ENCODE assay signal across 12 cellular contexts in genomic region chrX:136310411-136310810, GRCh38. TPM values are rescaled to one million over a fixed set of nuclear protein-coding genes. Genes with fewer than 3 reads are reported as not detected.
A peak's percentile ranks its signal among the peaks of the same experiment; 100 is the strongest.
DNase-seq lines count a peak whose midpoint lies in the region; ATAC-seq, FAIRE-seq and TF ChIP-seq lines count a peak whose summit lies in the region.
"Had no signal": no experiment of that assay in that cellular context is flagged by ENCODE, and none has a peak within 500 bp of the region (broad histone marks: within the 10 kb centered on the region; RNA-seq: fewer than 3 reads in every experiment).

No MANE protein-coding gene starts in this region.

- ATAC-seq in GM18861 (IDR thresholded peaks at IDR 0.05; ENCODE audit: unreplicated experiment) (no peak), HG03354 (IDR thresholded peaks at IDR 0.05; ENCODE audit: poor library complexity, severe bottlenecking, unreplicated experiment) (no peak)
- ATAC-seq: activated CD8-positive, alpha-beta T cell treated with anti-CD3 and anti-CD28 coated beads for 36 hours had no signal

- H3K18ac ChIP-seq in neuronal stem cell (ENCODE audit: low read length), result no peak overlapping the region

- H2BK15ac ChIP-seq in neuronal stem cell (ENCODE audit: low read length), result no peak overlapping the region

- no peak overlapping the region for H2AK5ac ChIP-seq in neuronal stem cell (ENCODE audit: low read depth, low read length)

- H3K36me3 ChIP-seq in NT2/D1 (ENCODE audit: insufficient read depth, insufficient read length, low read length) (no peaks in the 10 kb centered on the region), mammary epithelial cell (ENCODE audit: insufficient read depth, low read length) (no peaks in the 10 kb centered on the region), neuronal stem cell (replicated peaks in 1 of 2; ENCODE audit: control insufficient read depth in 2 of 2, insufficient read depth in 2 of 2, low read length in 2 of 2) (no peaks in the 10 kb centered on the region)

- dilution Hi-C loops in mammary epithelial cell (cut with HindIII; ENCODE audit: low sequenced_read_pairs), result no loop called here

- no peak for TF ChIP-seq POLR2A in H54 (IDR thresholded peaks at IDR 0.05; ENCODE audit: low read depth, low read length)

- H3K4me1 ChIP-seq in NT2/D1 (ENCODE audit: insufficient read depth, insufficient read length), result no peaks in the 10 kb centered on the region
- no peaks in the 10 kb centered on the region for H3K4me1 ChIP-seq in mammary epithelial cell (ENCODE audit: insufficient read depth, low read length)
- H3K4me1 ChIP-seq in neuronal stem cell (ENCODE audit: control insufficient read depth in 2 of 2, insufficient read depth in 1 of 2, low read depth in 1 of 2, low read length in 2 of 2), result no peaks in the 10 kb centered on the region

- H2BK120ac ChIP-seq in neuronal stem cell (ENCODE audit: low read depth, low read length), result no peak overlapping the region

- no peak overlapping the region for H2BK12ac ChIP-seq in neuronal stem cell (ENCODE audit: low read length)

- no peak overlapping the region for H3K23ac ChIP-seq in neuronal stem cell (ENCODE audit: low read depth, low read length, poor library complexity)

- H3K9ac ChIP-seq in NT2/D1 (ENCODE audit: insufficient read length, low read depth) (no peak overlapping the region), mammary epithelial cell (ENCODE audit: insufficient read depth, low read length) (no peak overlapping the region), neuronal stem cell (ENCODE audit: low read depth, low read length, poor library complexity) (no peak overlapping the region)

- 49% methylated on average over 2 of the region's 2 CpGs for whole genome bisulfite sequencing in mammary epithelial cell (ENCODE audit: low coverage, missing lambda C conversion rate)
- no CpG with 5 or more reads among the region's 2 CpGs for WGBS in neuronal stem cell (ENCODE audit: extremely low coverage in 2 of 2, insufficient read length in 2 of 2, insufficient replicate concordance in 1 of 2), 2 donors

- H3K27me3 ChIP-seq in NT2/D1 (ENCODE audit: insufficient read depth, insufficient read length) (peaks cover 5% of the 10 kb centered on the region), mammary epithelial cell (ENCODE audit: insufficient read depth, low read length) (no peaks in the 10 kb centered on the region), neuronal stem cell (ENCODE audit: control insufficient read depth in 3 of 3, insufficient read depth in 3 of 3, low read depth in 1 of 3, low read length in 3 of 3) (no peaks in the 10 kb centered on the region)

- no peaks in the 10 kb centered on the region for H3K9me3 ChIP-seq in NT2/D1 (ENCODE audit: insufficient read depth, low read length)
- no peaks in the 10 kb centered on the region for H3K9me3 ChIP-seq in mammary epithelial cell (replicated peaks; ENCODE audit: insufficient read depth, low read length)
- no peaks in the 10 kb centered on the region for H3K9me3 ChIP-seq in neuronal stem cell (replicated peaks in 1 of 2; ENCODE audit: control insufficient read depth in 2 of 2, insufficient read depth in 1 of 2, low read depth in 1 of 2, low read length in 2 of 2)

- no peak overlapping the region for H2BK5ac ChIP-seq in neuronal stem cell (ENCODE audit: low read length)

- BruUV-seq in mammary epithelial cell (replicated peaks; lab: Mats Ljungman, UMichigan), result no TSS peak

- H2AFZ ChIP-seq in mammary epithelial cell (ENCODE audit: low read depth, low read length) (no peak overlapping the region), neuronal stem cell (ENCODE audit: low read length) (no peak overlapping the region)

- FAIRE-seq in H54 (lab: Jason Lieb, UNC), result peak; percentile 27
- no peak for FAIRE-seq in GM19239 (lab: Jason Lieb, UNC)
- FAIRE-seq: islet of Langerhans had no signal

- H3K4me2 ChIP-seq in mammary epithelial cell (ENCODE audit: insufficient read depth, low read depth, low read length) (no peak overlapping the region), neuronal stem cell (ENCODE audit: insufficient read depth, low read length, poor library complexity, severe bottlenecking) (no peak overlapping the region)

- DNase-seq in H54 (ENCODE audit: insufficient read length, low spot score), result peak; percentile 33
- peak; percentile 38 for DNase-seq in NT2/D1 (ENCODE audit: low read depth, low spot score)
- DNase-seq in mammary epithelial cell, result peak; percentile 57
- DNase-seq in neuronal stem cell (ENCODE audit: low spot score), result peak; percentile 2
- DNase-seq in GM19239 (ENCODE audit: insufficient read length, low spot score), result no peak
- DNase-seq: activated CD8-positive, alpha-beta T cell treated with anti-CD3 and anti-CD28 coated beads for 36 hours; activated naive CD4-positive, alpha-beta T cell treated with Interleukin-2 at 50 U/mL for 16 hours; CD4-positive, alpha-beta memory T cell had no signal

- H3K27ac ChIP-seq in mammary epithelial cell (ENCODE audit: insufficient read depth, low read depth, low read length), result no peak overlapping the region
- H3K27ac ChIP-seq in neuronal stem cell (replicated peaks; ENCODE audit: low read length), result no peak overlapping the region

- H4K20me1 ChIP-seq in mammary epithelial cell (ENCODE audit: insufficient read depth, low read length), result no peaks in the 10 kb centered on the region

- H3K4ac ChIP-seq in neuronal stem cell (ENCODE audit: low read length), result no peak overlapping the region

- CTCF ChIA-PET in mammary epithelial cell (lab: Charles Lee; ENCODE audit: low non-redundant PET), result no interaction called here

- H4K91ac ChIP-seq in neuronal stem cell (ENCODE audit: low read depth, low read length, poor library complexity), result no peak overlapping the region

- H3K14ac ChIP-seq in neuronal stem cell (ENCODE audit: low read length), result no peak overlapping the region

- no peak for TF ChIP-seq CTCF in mammary epithelial cell (conservative IDR thresholded peaks at IDR 0.05 in 1 of 2, IDR thresholded peaks at IDR 0.05 in 1 of 2; ENCODE audit: extremely low read depth in 1 of 2, insufficient read depth in 1 of 2, low read depth in 1 of 2, low read length in 2 of 2)

- in situ Hi-C loops in mammary epithelial cell (cut with MboI; ENCODE audit: low sequenced_read_pairs in 2 of 2), result no loop called here

- H3K4me3 ChIP-seq in NT2/D1 (ENCODE audit: insufficient read length, low read depth) (no peak overlapping the region), mammary epithelial cell (replicated peaks in 1 of 3; ENCODE audit: insufficient read depth in 1 of 3, low read depth in 2 of 3, low read length in 3 of 3) (no peak overlapping the region), neuronal stem cell (ENCODE audit: low read length in 2 of 2) (no peak overlapping the region)

- intact Hi-C loops in mammary epithelial cell (cut with micrococcal nuclease), result no loop called here

- H3K79me2 ChIP-seq in mammary epithelial cell (ENCODE audit: insufficient read depth, low read length), result no peaks in the 10 kb centered on the region

- H4K8ac ChIP-seq in neuronal stem cell (ENCODE audit: low read depth, low read length), result no peak overlapping the region

- H3K79me1 ChIP-seq in neuronal stem cell (ENCODE audit: low read depth, low read length), result no peaks in the 10 kb centered on the region

RNA-seq across cellular contexts. Expression of gene ADGRG4, which starts 9.6 kb away (rescaled TPM):
- total RNA-seq in mammary epithelial cell, result under 1 TPM in 1 of 2 donors, not detected in 1; under 0.01 TPM
- not detected for polyA plus RNA-seq in mammary epithelial cell
- polyA minus RNA-seq in mammary epithelial cell, result not detected
- not detected for polyA plus RNA-seq in neuronal stem cell (2013, experiment 1 of 2)
- not detected for polyA plus RNA-seq in neuronal stem cell (2013, experiment 2 of 2)
- total RNA-seq: activated CD8-positive, alpha-beta T cell treated with anti-CD3 and anti-CD28 coated beads for 36 hours; CD4-positive, alpha-beta memory T cell; cerebellum had no signal
- polyA plus RNA-seq: CD4-positive, alpha-beta memory T cell had no signal

RNA-seq across cellular contexts. Expression of gene MAP7D3, which starts 59.2 kb away (rescaled TPM):
- total RNA-seq in mammary epithelial cell, result 10 to 100 TPM; 11.7 to 14.6 TPM
- 8.1 TPM for polyA plus RNA-seq in mammary epithelial cell
- polyA minus RNA-seq in mammary epithelial cell, result 20.9 TPM
- polyA plus RNA-seq in neuronal stem cell (2013, experiment 1 of 2), result 26.6 TPM
- polyA plus RNA-seq in neuronal stem cell (2013, experiment 2 of 2), result 31.4 TPM
